ENCODE assay signal across 21 cellular contexts in the genomic region with DNA sequence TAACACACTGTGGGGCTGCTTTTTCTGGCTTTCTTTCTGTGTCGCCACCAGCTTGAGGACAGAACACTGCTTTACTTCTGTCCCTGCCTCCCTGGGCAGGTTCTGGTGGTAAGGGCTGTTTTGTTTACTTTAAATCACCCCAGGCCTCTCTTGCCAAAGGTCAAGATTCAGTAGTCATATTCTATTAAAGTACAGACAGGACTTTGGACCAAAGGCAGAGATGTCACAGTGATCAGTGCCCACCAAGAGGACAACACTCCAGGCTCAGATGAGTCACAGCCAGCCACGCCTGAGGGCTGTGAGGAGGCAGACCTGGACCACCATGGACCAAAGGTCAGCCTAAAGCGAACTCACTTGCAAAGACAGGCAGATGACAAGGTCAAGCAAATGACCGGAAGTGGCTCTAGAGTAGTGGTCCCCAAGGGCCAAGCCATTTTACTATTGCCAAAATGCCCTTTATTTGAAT.
DNase-seq lines count a peak whose midpoint lies in the region; ATAC-seq, FAIRE-seq and TF ChIP-seq lines count a peak whose summit lies in the region.
"Had no signal": no experiment of that assay in that cellular context is flagged by ENCODE, and none has a peak within 500 bp of the region (broad histone marks: within the 10 kb centered on the region; RNA-seq: fewer than 3 reads in every experiment).

No MANE protein-coding gene starts in this region.

- H3K4me1 ChIP-seq in GM12878 (ENCODE audit: control insufficient read depth, insufficient read depth, low read length) (no peaks in the 10 kb centered on the region), liver (ENCODE audit: control insufficient read depth in 4 of 4, insufficient read depth in 4 of 4, low read length in 3 of 4) (peaks cover 12 to 41% (median 25%) of the 10 kb centered on the region in 4 donors)
- H3K4me1 ChIP-seq: HAP-1 had no signal

- H4K20me1 ChIP-seq in GM12878 (ENCODE audit: control insufficient read depth, insufficient read depth) = no peaks in the 10 kb centered on the region

- TF ChIP-seq CTCF in GM12878 (IDR thresholded peaks at IDR 0.05 in 2 of 3, conservative IDR thresholded peaks at IDR 0.05 in 1 of 3; ENCODE audit: control insufficient read depth in 2 of 3, extremely low read depth in 1 of 3, insufficient read depth in 1 of 3, low read depth in 3 of 3, low read length in 3 of 3) = no peak
- no peak for TF ChIP-seq CTCF in liver (IDR thresholded peaks at IDR 0.05; ENCODE audit: low read depth, low read length, missing input control)

- WGBS in GM12878 (ENCODE audit: insufficient coverage, insufficient replicate concordance, low lambda C conversion rate, missing lambda C conversion rate) = 14% methylated on average over 4 of the region's 4 CpGs
- WGBS in liver = 52% methylated on average over 4 of the region's 4 CpGs

- ATAC-seq in GM12878 (no peak; the same call in 2 of the 3 replicates), GM19463 (IDR thresholded peaks at IDR 0.05; ENCODE audit: unreplicated experiment) (no peak), GM18517 (IDR thresholded peaks at IDR 0.05; ENCODE audit: unreplicated experiment) (no peak)

- no peak overlapping the region for H3K4me2 ChIP-seq in GM12878 (ENCODE audit: control insufficient read depth, insufficient read depth)
- H3K4me2 ChIP-seq: KMS-11, SK-N-SH had no signal

- H3K27me3 ChIP-seq in GM12878 (replicated peaks in 1 of 2; ENCODE audit: control insufficient read depth in 2 of 2, insufficient read depth in 2 of 2, low read length in 1 of 2) = no peaks in the 10 kb centered on the region; a peak in 3 of 4 replicates
- H3K27me3 ChIP-seq in liver (ENCODE audit: control insufficient read depth in 4 of 4, insufficient read depth in 4 of 4, low read length in 3 of 4) = no peaks in the 10 kb centered on the region

- no peak for TF ChIP-seq POLR2A in GM12878 (IDR thresholded peaks at IDR 0.05; ENCODE audit: low read depth, low read length)

- no peak for TF ChIP-seq EP300 in GM12878 (IDR thresholded peaks at IDR 0.05; ENCODE audit: borderline replicate concordance in 1 of 2, control insufficient read depth in 1 of 2, low read depth in 2 of 2, low read length in 2 of 2)

- no peak overlapping the region for H2AFZ ChIP-seq in GM12878 (ENCODE audit: control insufficient read depth, low read depth, low read length)

- in situ Hi-C loops in GM12878 (cut with MboI) = no loop called here

- no peak overlapping the region for H3K27ac ChIP-seq in GM12878 (ENCODE audit: control insufficient read depth, insufficient read depth)
- peak overlapping the region; percentile 53 to 55 for H3K27ac ChIP-seq in liver (ENCODE audit: low read depth in 1 of 2, low read length in 2 of 2)
- H3K27ac ChIP-seq: KMS-11 had no signal

- BruUV-seq in GM12878 (replicated peaks; lab: Mats Ljungman, UMichigan) = no TSS peak

- H3K9me3 ChIP-seq in GM12878 (replicated peaks; ENCODE audit: control insufficient read depth, insufficient read depth, low read length) = no peaks in the 10 kb centered on the region
- H3K9me3 ChIP-seq in liver (ENCODE audit: control insufficient read depth in 4 of 4, low read length in 3 of 4) = no peaks in the 10 kb centered on the region
- H3K9me3 ChIP-seq: HAP-1, SK-N-SH had no signal

- H3K79me2 ChIP-seq in GM12878 (ENCODE audit: control insufficient read depth, insufficient read depth, low read length) = no peaks in the 10 kb centered on the region

- SMC1A ChIA-PET in GM12878 (lab: Charles Lee; ENCODE audit: uncharacterized antibody, unreplicated experiment) = no interaction called here

- RAD21 ChIA-PET in GM12878 (lab: Charles Lee; ENCODE audit: unreplicated experiment) = no interaction called here

- DNase-seq in activated CD8-positive, alpha-beta memory T cell treated with anti-CD3 and anti-CD28 coated beads, Interleukin-2, amount 50 U/mL, for 48 hours = peak; percentile 43
- no peak for DNase-seq in activated CD8-positive, alpha-beta memory T cell treated with anti-CD3 and anti-CD28 coated beads, Interleukin-2, amount 50 U/mL, for 4 hours
- DNase-seq in GM12878 (ENCODE audit: low read depth, low spot score) = no peak
- no peak for DNase-seq in NCI-H2196 treated with DMSO at 0.1 percent for 48 hours (lab: John Stamatoyannopoulos, UW; ENCODE audit: unreplicated experiment)
- no peak for DNase-seq in HPDE6-E6E7 (ENCODE audit: extremely low spot score)
- DNase-seq: Calu3; CD4-positive, alpha-beta T cell; NCI-H1417 treated with DMSO at 0.1 percent for 48 hours; NCI-H187 treated with DMSO at 0.1 percent for 48 hours; NCI-H226; RPMI8226; SHP77 treated with DMSO at 0.1 percent for 48 hours; SK-N-SH had no signal

- POLR2A ChIA-PET in GM12878 (lab: Charles Lee) = no interaction called here

- CTCF ChIA-PET in GM12878 (lab: Yijun Ruan, JAX) = no interaction called here

- no peak overlapping the region for H3K9ac ChIP-seq in GM12878 (ENCODE audit: control insufficient read depth, insufficient read depth, low read length)
- peak overlapping the region in 1 of 2 donors; percentile 60 for H3K9ac ChIP-seq in liver (ENCODE audit: low read depth in 1 of 2, low read length in 2 of 2)
- H3K9ac ChIP-seq: KMS-11, SK-N-SH had no signal

- no peak for FAIRE-seq in GM12878 (lab: Jason Lieb, UNC)
- FAIRE-seq: A204.1, GM12892, GM18507 had no signal

- intact Hi-C loops in GM12878 (cut with micrococcal nuclease; ENCODE audit: unreplicated experiment) = no loop called here

- H3K4me3 ChIP-seq in GM12878 (no peak overlapping the region), liver (ENCODE audit: low read depth in 1 of 3, low read length in 3 of 3) (no peak overlapping the region)
- H3K4me3 ChIP-seq: HAP-1 had no signal

- TF ChIP-seq RAD21 in GM12878 (IDR thresholded peaks at IDR 0.05; ENCODE audit: insufficient read depth, low read depth, low read length) (no peak), liver (IDR thresholded peaks at IDR 0.05) (peak; percentile 27 to 36)

- H3K36me3 ChIP-seq in GM12878 (ENCODE audit: control insufficient read depth in 2 of 2, insufficient read depth in 2 of 2, low read length in 1 of 2) = no peaks in the 10 kb centered on the region
- no peaks in the 10 kb centered on the region for H3K36me3 ChIP-seq in liver (ENCODE audit: control insufficient read depth in 4 of 4, insufficient read depth in 3 of 4, low read depth in 1 of 4, low read length in 3 of 4)
- H3K36me3 ChIP-seq: HAP-1 had no signal

TF ChIP-seq in GM12878, 131 proteins besides CTCF, POLR2A, EP300 and RAD21:
- TF ChIP-seq, protein P1, sequence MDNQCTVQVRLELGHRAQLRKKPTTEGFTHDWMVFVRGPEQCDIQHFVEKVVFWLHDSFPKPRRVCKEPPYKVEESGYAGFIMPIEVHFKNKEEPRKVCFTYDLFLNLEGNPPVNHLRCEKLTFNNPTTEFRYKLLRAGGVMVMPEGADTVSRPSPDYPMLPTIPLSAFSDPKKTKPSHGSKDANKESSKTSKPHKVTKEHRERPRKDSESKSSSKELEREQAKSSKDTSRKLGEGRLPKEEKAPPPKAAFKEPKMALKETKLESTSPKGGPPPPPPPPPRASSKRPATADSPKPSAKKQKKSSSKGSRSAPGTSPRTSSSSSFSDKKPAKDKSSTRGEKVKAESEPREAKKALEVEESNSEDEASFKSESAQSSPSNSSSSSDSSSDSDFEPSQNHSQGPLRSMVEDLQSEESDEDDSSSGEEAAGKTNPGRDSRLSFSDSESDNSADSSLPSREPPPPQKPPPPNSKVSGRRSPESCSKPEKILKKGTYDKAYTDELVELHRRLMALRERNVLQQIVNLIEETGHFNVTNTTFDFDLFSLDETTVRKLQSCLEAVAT (IDR thresholded peaks at IDR 0.05) = no peak
- 0 out of 2 replicates have a peak, but pooled peaks have one; percentile 18 for TF ChIP-seq NR2F1 (conservative IDR thresholded peaks at IDR 0.05)

TF ChIP-seq in liver, 16 proteins besides CTCF, POLR2A, EP300 and RAD21 (continues in another document):
- TF ChIP-seq NR2F2 (IDR thresholded peaks at IDR 0.05) (peak; percentile 54), EGR1 (IDR thresholded peaks at IDR 0.05; ENCODE audit: low read depth in 2 of 2) (no peak), TAF1 (conservative IDR thresholded peaks at IDR 0.05) (no peak), JUND (IDR thresholded peaks at IDR 0.05) (peak; percentile 84 to 96), HNF4A (conservative IDR thresholded peaks at IDR 0.05) (peak; percentile 93 to 97), HNF4G (IDR thresholded peaks at IDR 0.05) (peak; percentile 81), GABPA (IDR thresholded peaks at IDR 0.05 in 1 of 2, conservative IDR thresholded peaks at IDR 0.05 in 1 of 2) (no peak)
- TF ChIP-seq, protein P2, sequence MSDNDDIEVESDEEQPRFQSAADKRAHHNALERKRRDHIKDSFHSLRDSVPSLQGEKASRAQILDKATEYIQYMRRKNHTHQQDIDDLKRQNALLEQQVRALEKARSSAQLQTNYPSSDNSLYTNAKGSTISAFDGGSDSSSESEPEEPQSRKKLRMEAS (IDR thresholded peaks at IDR 0.05) = no peak
- TF ChIP-seq, protein P3, sequence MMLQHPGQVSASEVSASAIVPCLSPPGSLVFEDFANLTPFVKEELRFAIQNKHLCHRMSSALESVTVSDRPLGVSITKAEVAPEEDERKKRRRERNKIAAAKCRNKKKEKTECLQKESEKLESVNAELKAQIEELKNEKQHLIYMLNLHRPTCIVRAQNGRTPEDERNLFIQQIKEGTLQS (IDR thresholded peaks at IDR 0.05) = peak; percentile 74
- TF ChIP-seq, protein P4, sequence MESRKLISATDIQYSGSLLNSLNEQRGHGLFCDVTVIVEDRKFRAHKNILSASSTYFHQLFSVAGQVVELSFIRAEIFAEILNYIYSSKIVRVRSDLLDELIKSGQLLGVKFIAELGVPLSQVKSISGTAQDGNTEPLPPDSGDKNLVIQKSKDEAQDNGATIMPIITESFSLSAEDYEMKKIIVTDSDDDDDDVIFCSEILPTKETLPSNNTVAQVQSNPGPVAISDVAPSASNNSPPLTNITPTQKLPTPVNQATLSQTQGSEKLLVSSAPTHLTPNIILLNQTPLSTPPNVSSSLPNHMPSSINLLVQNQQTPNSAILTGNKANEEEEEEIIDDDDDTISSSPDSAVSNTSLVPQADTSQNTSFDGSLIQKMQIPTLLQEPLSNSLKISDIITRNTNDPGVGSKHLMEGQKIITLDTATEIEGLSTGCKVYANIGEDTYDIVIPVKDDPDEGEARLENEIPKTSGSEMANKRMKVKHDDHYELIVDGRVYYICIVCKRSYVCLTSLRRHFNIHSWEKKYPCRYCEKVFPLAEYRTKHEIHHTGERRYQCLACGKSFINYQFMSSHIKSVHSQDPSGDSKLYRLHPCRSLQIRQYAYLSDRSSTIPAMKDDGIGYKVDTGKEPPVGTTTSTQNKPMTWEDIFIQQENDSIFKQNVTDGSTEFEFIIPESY (IDR thresholded peaks at IDR 0.05) = no peak
